Comparison of ENCODE assay signal across 24 cellular contexts in the genomic region with DNA sequence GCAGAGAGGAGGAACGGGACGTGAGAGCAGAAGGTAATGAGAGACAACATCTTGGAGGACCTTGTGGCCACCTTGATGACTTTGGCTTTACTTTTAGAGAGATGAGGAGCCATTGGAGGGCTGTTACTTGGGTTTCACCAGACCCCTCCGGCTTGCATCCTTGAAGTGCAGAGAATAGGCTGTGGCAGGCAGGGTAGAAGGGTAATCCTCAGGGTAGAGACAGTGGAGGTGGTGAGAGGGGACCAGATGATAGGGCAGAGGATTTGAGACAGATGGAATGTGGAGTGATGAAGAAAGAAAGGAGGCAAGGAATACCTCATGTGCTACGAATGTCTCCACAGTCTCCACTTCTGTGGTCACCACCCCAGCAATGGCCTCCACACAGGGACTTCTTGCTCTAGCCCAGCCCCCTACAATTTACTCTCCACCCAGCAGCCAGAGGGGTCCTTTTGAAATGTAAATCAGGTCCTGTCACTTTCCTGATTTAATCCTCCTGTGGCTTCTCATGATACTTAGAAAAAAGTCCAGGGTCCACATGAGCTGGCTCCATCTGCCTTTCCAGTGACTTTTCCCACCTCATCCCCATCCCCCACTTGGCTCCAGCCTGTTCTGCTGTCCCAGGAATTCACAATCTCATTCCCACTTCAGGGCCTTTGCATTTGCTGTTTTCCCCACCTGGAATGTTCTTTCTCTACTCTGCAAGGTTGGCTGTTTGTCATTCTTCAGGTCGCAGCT.
DNase-seq lines count a peak whose midpoint lies in the region; FAIRE-seq and TF ChIP-seq lines count a peak whose summit lies in the region.
"Had no signal": no experiment of that assay in that cellular context is flagged by ENCODE, and none has a peak within 500 bp of the region (broad histone marks: within the 10 kb centered on the region; RNA-seq: fewer than 3 reads in every experiment).

No MANE protein-coding gene starts in this region.

- TF ChIP-seq CTCF in astrocyte (IDR thresholded peaks at IDR 0.05; ENCODE audit: insufficient read depth, low read depth, low read length) (no peak), endodermal cell (conservative IDR thresholded peaks at IDR 0.05) (no peak), osteocyte (IDR thresholded peaks at IDR 0.05) (no peak)

- H3K9me3 ChIP-seq in astrocyte (ENCODE audit: insufficient read depth, low read depth, low read length) (no peaks in the 10 kb centered on the region), endodermal cell (ENCODE audit: control insufficient read depth, low read length) (no peaks in the 10 kb centered on the region)
- H3K9me3 ChIP-seq: BE2C had no signal

- no peaks in the 10 kb centered on the region for H3K9me3 Mint-ChIP-seq in astrocyte (ENCODE audit: unreplicated experiment)
- peaks cover 31% of the 10 kb centered on the region for H3K9me3 Mint-ChIP-seq in endodermal cell
- peaks cover 2% of the 10 kb centered on the region for H3K9me3 Mint-ChIP-seq in osteocyte (ENCODE audit: unreplicated experiment)
- H3K9me3 Mint-ChIP-seq: CD4-positive, CD25-positive, alpha-beta regulatory T cell had no signal

- H3K4me3 Mint-ChIP-seq in astrocyte (ENCODE audit: unreplicated experiment) (no peak overlapping the region), endodermal cell (no peak overlapping the region), osteocyte (ENCODE audit: unreplicated experiment) (no peak overlapping the region)
- H3K4me3 Mint-ChIP-seq: CD4-positive, CD25-positive, alpha-beta regulatory T cell; CD8-positive, alpha-beta memory T cell; IgD-negative memory B cell had no signal

- no peaks in the 10 kb centered on the region for H3K4me1 ChIP-seq in astrocyte (ENCODE audit: insufficient read depth, low read length)
- H3K4me1 ChIP-seq in endodermal cell (ENCODE audit: control insufficient read depth, insufficient read depth, low read length) = no peaks in the 10 kb centered on the region
- H3K4me1 ChIP-seq: BE2C had no signal

- H3K27me3 ChIP-seq in astrocyte (ENCODE audit: insufficient read depth, low read length) (no peaks in the 10 kb centered on the region), endodermal cell (ENCODE audit: control insufficient read depth, insufficient read depth, low read length, poor library complexity, severe bottlenecking) (no peaks in the 10 kb centered on the region)
- H3K27me3 ChIP-seq: BE2C had no signal

- no peak overlapping the region for H3K4me2 ChIP-seq in astrocyte (ENCODE audit: low read length)

- H3K4me3 ChIP-seq in astrocyte (ENCODE audit: insufficient read depth, low read depth, low read length) = no peak overlapping the region
- H3K4me3 ChIP-seq in endodermal cell (ENCODE audit: low read length) = no peak overlapping the region

- no peak overlapping the region for H3K27ac Mint-ChIP-seq in astrocyte (ENCODE audit: unreplicated experiment)
- H3K27ac Mint-ChIP-seq in endodermal cell = no peak overlapping the region
- no peak overlapping the region for H3K27ac Mint-ChIP-seq in osteocyte (ENCODE audit: unreplicated experiment)
- H3K27ac Mint-ChIP-seq: CD4-positive, CD25-positive, alpha-beta regulatory T cell; CD8-positive, alpha-beta memory T cell; IgD-negative memory B cell had no signal

- H3K79me2 ChIP-seq in astrocyte (ENCODE audit: insufficient read depth, low read length) = no peaks in the 10 kb centered on the region

- H3K36me3 ChIP-seq in astrocyte (ENCODE audit: insufficient read depth, low read length) (no peaks in the 10 kb centered on the region), endodermal cell (ENCODE audit: control insufficient read depth, insufficient read depth, low read length) (no peaks in the 10 kb centered on the region)
- H3K36me3 ChIP-seq: BE2C had no signal

- H3K9ac ChIP-seq in astrocyte (ENCODE audit: low read length) (no peak overlapping the region), endodermal cell (ENCODE audit: extremely low read depth, low read length, poor library complexity, severe bottlenecking) (no peak overlapping the region)

- H2AFZ ChIP-seq in astrocyte (ENCODE audit: low read depth, low read length) = no peak overlapping the region

- no peaks in the 10 kb centered on the region for H3K36me3 Mint-ChIP-seq in astrocyte (ENCODE audit: low read depth, unreplicated experiment)
- H3K36me3 Mint-ChIP-seq in endodermal cell (ENCODE audit: low read depth) = no peaks in the 10 kb centered on the region
- no peaks in the 10 kb centered on the region for H3K36me3 Mint-ChIP-seq in osteocyte (ENCODE audit: unreplicated experiment)
- H3K36me3 Mint-ChIP-seq: CD4-positive, CD25-positive, alpha-beta regulatory T cell; CD8-positive, alpha-beta memory T cell; IgD-negative memory B cell had no signal

- FAIRE-seq in astrocyte (lab: Jason Lieb, UNC) = peak; percentile 5
- FAIRE-seq: A204.1, GM12892, HTR-8/SVneo had no signal

- H3K4me1 Mint-ChIP-seq in astrocyte (ENCODE audit: low read depth, unreplicated experiment) (peaks cover 9% of the 10 kb centered on the region), endodermal cell (no peaks in the 10 kb centered on the region), osteocyte (ENCODE audit: unreplicated experiment) (no peaks in the 10 kb centered on the region)
- H3K4me1 Mint-ChIP-seq: CD4-positive, CD25-positive, alpha-beta regulatory T cell; CD8-positive, alpha-beta memory T cell; IgD-negative memory B cell had no signal

- DNase-seq in ELF-1 (ENCODE audit: low read depth, low spot score) (peak; percentile 55), astrocyte (ENCODE audit: low read depth) (no peak), endodermal cell (peak; percentile 57), osteocyte (ENCODE audit: extremely low spot score, unreplicated experiment) (peak; percentile 56), OCI-M1 (lab: John Stamatoyannopoulos, UW) (no peak), 8988T (no peak), NCI-H2107 treated with DMSO at 0.1 percent for 48 hours (lab: John Stamatoyannopoulos, UW; ENCODE audit: unreplicated experiment) (no peak)
- DNase-seq: ACHN; BE2C; C1 segment of cervical spinal cord; CD4-positive, CD25-positive, alpha-beta regulatory T cell; CD8-positive, alpha-beta memory T cell; COR-L47; DMS 273 treated with DMSO at 0.1 percent for 48 hours; DMS53; DND-41; EL; GDM1; GOT3; H7 had no signal

- no peak overlapping the region for H3K27ac ChIP-seq in astrocyte (ENCODE audit: low read depth, low read length)
- no peak overlapping the region for H3K27ac ChIP-seq in endodermal cell (ENCODE audit: low read depth, low read length)

- WGBS in endodermal cell (ENCODE audit: insufficient coverage in 1 of 2, insufficient read length in 1 of 2), 2 experiments = 86 to 93% methylated on average over 2 to 5 of the region's 5 CpGs

- H4K20me1 ChIP-seq in astrocyte (ENCODE audit: insufficient read depth, low read length) = no peaks in the 10 kb centered on the region

- H3K27me3 Mint-ChIP-seq in astrocyte (ENCODE audit: low read depth, unreplicated experiment) = peaks cover 7% of the 10 kb centered on the region
- H3K27me3 Mint-ChIP-seq in endodermal cell (ENCODE audit: insufficient read depth) = no peaks in the 10 kb centered on the region
- no peaks in the 10 kb centered on the region for H3K27me3 Mint-ChIP-seq in osteocyte (ENCODE audit: unreplicated experiment)
- H3K27me3 Mint-ChIP-seq: CD4-positive, CD25-positive, alpha-beta regulatory T cell; IgD-negative memory B cell had no signal

Comparison
In these comparisons a context has a peak if more than half of its experiments do, and no peak if none do; other contexts are left out.
1. DNase-seq: peak in ELF-1 (single experiment), endodermal cell (single experiment) and osteocyte (single experiment); none in astrocyte (single experiment), OCI-M1 (single experiment), 8988T (single experiment) and NCI-H2107 treated with DMSO at 0.1 percent for 48 hours (single experiment).